1 cellular context compared by ENCODE assay signal in genomic region chr2:226423498-226423960, GRCh38.
TF ChIP-seq lines count a peak whose summit lies in the region.

No MANE protein-coding gene starts in this region.

TF ChIP-seq in HCT116, 20 proteins besides CTCF, POLR2A, EP300 and RAD21 (continued from another document):
- 0 out of 2 replicates have a peak, but pooled peaks have one; percentile 45 for TF ChIP-seq MAX (IDR thresholded peaks at IDR 0.05)
